In the genomic region with DNA sequence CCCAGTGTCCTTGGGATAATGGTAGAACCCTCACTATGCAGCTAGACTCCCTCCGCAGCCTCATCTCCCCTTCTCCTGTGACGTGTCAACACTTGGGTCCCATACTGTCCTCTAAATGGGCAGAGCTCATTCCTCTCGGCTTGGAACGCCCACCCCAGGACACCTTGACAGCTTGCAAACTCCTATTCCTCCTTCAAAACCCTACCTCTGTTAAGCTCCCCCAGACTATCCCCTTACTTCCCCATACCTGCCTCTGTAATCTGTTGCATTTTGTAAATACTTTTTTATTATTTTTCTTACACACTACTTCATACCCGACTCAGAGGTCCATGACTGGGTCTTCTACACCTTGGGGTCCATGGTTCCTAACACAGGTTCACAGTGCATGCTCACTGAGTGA, we compare ENCODE assay signal across 21 cellular contexts. TPM values are rescaled to one million over a fixed set of nuclear protein-coding genes. Genes with fewer than 3 reads are reported as not detected.
DNase-seq lines count a peak whose midpoint lies in the region; ATAC-seq and TF ChIP-seq lines count a peak whose summit lies in the region.
"Had no signal": no experiment of that assay in that cellular context is flagged by ENCODE, and none has a peak within 500 bp of the region (broad histone marks: within the 10 kb centered on the region; RNA-seq: fewer than 3 reads in every experiment).

No MANE protein-coding gene starts in this region.

- H3K4me1 ChIP-seq in heart left ventricle (peaks cover 0 to 8% (median 0%) of the 10 kb centered on the region in 12 donors), OCI-LY7 (ENCODE audit: insufficient read depth, low read length, poor library complexity, severe bottlenecking) (no peaks in the 10 kb centered on the region), esophagus squamous epithelium (peaks cover 11 to 47% (median 18%) of the 10 kb centered on the region in 3 donors)

- no peak for TF ChIP-seq POLR2A in heart left ventricle (IDR thresholded peaks at IDR 0.05)
- TF ChIP-seq POLR2A in esophagus squamous epithelium (IDR thresholded peaks at IDR 0.05): no peak

- no peak for ATAC-seq in heart left ventricle
- no peak for ATAC-seq in stimulated activated memory B cell treated with anti-CD40 and anti-IgM and Interleukin-4, amounts not matched to agents 10 μg/mL and 1 μg/mL and 100 μg/mL, for 72 hours
- ATAC-seq: GM12878, GM23338, HepG2 had no signal

- WGBS in heart left ventricle, 4 donors: 96 to 99% (median 97%) methylated on average over 5 of the region's 5 CpGs
- 92 to 94% methylated on average over 5 of the region's 5 CpGs for WGBS in esophagus squamous epithelium, 2 donors

- H3K4me3 Mint-ChIP-seq in stimulated activated memory B cell treated with anti-CD40 and anti-IgM and Interleukin-4, amounts not matched to agents 10 μg/mL and 1 μg/mL and 100 μg/mL, for 72 hours: no peak overlapping the region
- H3K4me3 Mint-ChIP-seq: GM23338 had no signal

- H3K9me2 ChIP-seq in OCI-LY7 (ENCODE audit: insufficient read depth, low read length): no peaks in the 10 kb centered on the region

- POLR2A ChIA-PET in OCI-LY7 (lab: Charles Lee): no interaction called here

- peaks cover under 1% of the 10 kb centered on the region for H3K36me3 Mint-ChIP-seq in stimulated activated memory B cell treated with anti-CD40 and anti-IgM and Interleukin-4, amounts not matched to agents 10 μg/mL and 1 μg/mL and 100 μg/mL, for 72 hours

- no peaks in the 10 kb centered on the region for H3K27me3 Mint-ChIP-seq in stimulated activated memory B cell treated with anti-CD40 and anti-IgM and Interleukin-4, amounts not matched to agents 10 μg/mL and 1 μg/mL and 100 μg/mL, for 72 hours

- H3K27me3 ChIP-seq in heart left ventricle (no peaks in the 10 kb centered on the region), brain microvascular endothelial cell (replicated peaks) (no peaks in the 10 kb centered on the region), esophagus squamous epithelium (no peaks in the 10 kb centered on the region)
- H3K27me3 ChIP-seq: BLaER1 treated with 17β-estradiol and CSF1 and Interleukin-3, amounts not matched to agents 10 nM and 100 nM; MG63; SJSA1 had no signal

- H3K27ac ChIP-seq in heart left ventricle (no peak overlapping the region), brain microvascular endothelial cell (peak overlapping the region; percentile 99), OCI-LY7 (ENCODE audit: low read depth, low read length, poor library complexity, severe bottlenecking) (no peak overlapping the region), esophagus squamous epithelium (no peak overlapping the region)
- H3K27ac ChIP-seq: BLaER1 treated with 17β-estradiol and CSF1 and Interleukin-3, amounts not matched to agents 10 nM and 100 nM had no signal

- H3K9me3 ChIP-seq in heart left ventricle (no peaks in the 10 kb centered on the region), OCI-LY7 (ENCODE audit: low read length) (no peaks in the 10 kb centered on the region), esophagus squamous epithelium (no peaks in the 10 kb centered on the region)
- H3K9me3 ChIP-seq: MG63, SJSA1 had no signal

- H3K4me3 ChIP-seq in heart left ventricle (no peak overlapping the region), brain microvascular endothelial cell (ENCODE audit: low read depth, low read length) (no peak overlapping the region), OCI-LY7 (ENCODE audit: low read depth, low read length, poor library complexity, severe bottlenecking) (no peak overlapping the region), esophagus squamous epithelium (no peak overlapping the region)
- H3K4me3 ChIP-seq: BLaER1 treated with 17β-estradiol and CSF1 and Interleukin-3, amounts not matched to agents 10 nM and 100 nM; GM12878; GM23338; MG63; SJSA1 had no signal

- H3K27ac Mint-ChIP-seq in stimulated activated memory B cell treated with anti-CD40 and anti-IgM and Interleukin-4, amounts not matched to agents 10 μg/mL and 1 μg/mL and 100 μg/mL, for 72 hours: no peak overlapping the region
- H3K27ac Mint-ChIP-seq: GM23338 had no signal

- peak; percentile 7 for DNase-seq in cardiac septum (ENCODE audit: low spot score)
- no peak for DNase-seq in heart left ventricle
- DNase-seq in brain microvascular endothelial cell: no peak
- DNase-seq in islet precursor cell: peak; percentile 31
- no peak for DNase-seq in OCI-LY7 (ENCODE audit: low spot score)
- no peak for DNase-seq in GM19238 (ENCODE audit: insufficient read length, low spot score)
- no peak for DNase-seq in esophagus squamous epithelium (lab: John Stamatoyannopoulos, UW)
- DNase-seq: 8988T, DND-41, MG63, NCI-H1092, NCI-H146, NCI-H226, NCI-H526 treated with DMSO at 0.1 percent for 48 hours, OCI-M1 had no signal

- no peaks in the 10 kb centered on the region for H3K9me3 Mint-ChIP-seq in stimulated activated memory B cell treated with anti-CD40 and anti-IgM and Interleukin-4, amounts not matched to agents 10 μg/mL and 1 μg/mL and 100 μg/mL, for 72 hours
- H3K9me3 Mint-ChIP-seq: GM23338 had no signal

- in situ Hi-C loops in brain microvascular endothelial cell (cut with HindIII; ENCODE audit: low pct_ligation_motif_present, low sequenced_read_pairs): no loop called here

- H4K20me1 ChIP-seq in OCI-LY7 (ENCODE audit: insufficient read depth, low read length): no peaks in the 10 kb centered on the region

- H3K36me3 ChIP-seq in heart left ventricle (peaks cover 0 to 9% (median 0%) of the 10 kb centered on the region in 9 donors), brain microvascular endothelial cell (replicated peaks) (no peaks in the 10 kb centered on the region), OCI-LY7 (ENCODE audit: insufficient read depth, low read length) (no peaks in the 10 kb centered on the region), esophagus squamous epithelium (peaks cover 0 to 57% (median 0%) of the 10 kb centered on the region in 3 donors)

- H3K4me2 ChIP-seq in OCI-LY7 (ENCODE audit: low read length): no peak overlapping the region
- H3K4me2 ChIP-seq: BLaER1 treated with 17β-estradiol and CSF1 and Interleukin-3, amounts not matched to agents 10 nM and 100 nM; GM23338 had no signal

- CTCF ChIA-PET in OCI-LY7 (lab: Charles Lee; ENCODE audit: unreplicated experiment): no interaction called here

- no peaks in the 10 kb centered on the region for H3K4me1 Mint-ChIP-seq in stimulated activated memory B cell treated with anti-CD40 and anti-IgM and Interleukin-4, amounts not matched to agents 10 μg/mL and 1 μg/mL and 100 μg/mL, for 72 hours

- TF ChIP-seq CTCF in heart left ventricle (IDR thresholded peaks at IDR 0.05) (no peak), brain microvascular endothelial cell (IDR thresholded peaks at IDR 0.05; ENCODE audit: low read depth, low read length, missing control alignments) (no peak), OCI-LY7 (conservative IDR thresholded peaks at IDR 0.05; ENCODE audit: low read length) (no peak), esophagus squamous epithelium (IDR thresholded peaks at IDR 0.05) (no peak)

- H3K79me2 ChIP-seq in OCI-LY7 (ENCODE audit: insufficient read depth, low read depth, low read length): no peaks in the 10 kb centered on the region

- intact Hi-C loops in cardiac septum (cut with DNase I) (no loop called here), heart left ventricle (cut with DNase I) (no loop called here), OCI-LY7 (cut with micrococcal nuclease; ENCODE audit: unreplicated experiment) (no loop called here), esophagus squamous epithelium (cut with DNase I) (no loop called here)

- no TSS peak for BruUV-seq in OCI-LY7 (replicated peaks; lab: Mats Ljungman, UMichigan)

- no peak overlapping the region for H2AFZ ChIP-seq in OCI-LY7 (ENCODE audit: low read length)
- H2AFZ ChIP-seq: GM23338 had no signal

RNA-seq across cellular contexts. Expression of gene STEAP3, which starts 28.0 kb away (rescaled TPM):
- total RNA-seq in cardiac septum: 10.7 TPM
- total RNA-seq in heart left ventricle: 10 to 100 TPM in 6 of 9 donors, 1 to 10 TPM in 3; 6.9 to 38.5 (median 12.2) TPM
- polyA plus RNA-seq in heart left ventricle: 1 to 10 TPM; 4.9 to 9.2 TPM
- total RNA-seq in OCI-LY7 (2014; rRNA removed; shearing (Covaris generic)): not detected in 2 replicates
- not detected in 2 replicates for total RNA-seq in OCI-LY7 (2022)
- total RNA-seq in esophagus squamous epithelium: 10 to 100 TPM; 18.1 to 28.8 (median 25.7) TPM

Comparison
In these comparisons a context has a peak if more than half of its experiments do, and no peak if none do; other contexts are left out.
1. DNase-seq: peak in cardiac septum (single experiment) and islet precursor cell (single experiment); none in heart left ventricle (0 of 5), brain microvascular endothelial cell (single experiment), OCI-LY7 (single experiment), GM19238 (single experiment) and esophagus squamous epithelium (single experiment).
2. RNA of gene STEAP3, which starts 28.0 kb away (total RNA-seq): 18.1 to 28.8 TPM in esophagus squamous epithelium, 6.9 to 38.5 TPM in heart left ventricle and 10.7 TPM in cardiac septum (single experiment); not detected in OCI-LY7; every median in the first group is over 4 times any median in the second.